Comparison of ENCODE assay signal across 9 cellular contexts in genomic region chr10:91511549-91512330, GRCh38.
A peak's percentile ranks its signal among the peaks of the same experiment; 100 is the strongest.
DNase-seq lines count a peak whose midpoint lies in the region; ATAC-seq and TF ChIP-seq lines count a peak whose summit lies in the region.
"Had no signal": no experiment of that assay in that cellular context is flagged by ENCODE, and none has a peak within 500 bp of the region (broad histone marks: within the 10 kb centered on the region; RNA-seq: fewer than 3 reads in every experiment).

No MANE protein-coding gene starts in this region.

- no peaks in the 10 kb centered on the region for H4K20me1 ChIP-seq in IMR-90 (ENCODE audit: insufficient read depth, low read length)

- H3K23ac ChIP-seq in IMR-90 (ENCODE audit: low read depth, low read length), result peak overlapping the region; percentile 54; the same call in 1 of the 2 replicates

- H2BK5ac ChIP-seq in IMR-90 (ENCODE audit: low read depth, low read length, poor library complexity, severe bottlenecking), result peak overlapping the region; percentile 74

- H4K91ac ChIP-seq in IMR-90 (ENCODE audit: insufficient read depth, low read depth, low read length), result peak overlapping the region; percentile 28

- H3K14ac ChIP-seq in IMR-90 (replicated peaks; ENCODE audit: low read depth, low read length), result no peak overlapping the region; the same call in 1 of the 2 replicates

- dilution Hi-C loops in IMR-90 (cut with HindIII; ENCODE audit: low sequenced_read_pairs, unreplicated experiment), result no loop called here

- H3K9ac ChIP-seq in IMR-90 (ENCODE audit: low read depth, low read length), result no peak overlapping the region

- peaks cover 4% of the 10 kb centered on the region for H3K9me1 ChIP-seq in IMR-90 (ENCODE audit: insufficient read depth, low read length)

- H3K18ac ChIP-seq in IMR-90 (ENCODE audit: low read depth, low read length), result peak overlapping the region; percentile 40; the same call in 1 of the 2 replicates

- peak overlapping the region; percentile 46 for H3K4ac ChIP-seq in IMR-90 (ENCODE audit: low read depth, low read length)

- POLR2A ChIA-PET in BJ (lab: Charles Lee), result no interaction called here
- POLR2A ChIA-PET in IMR-90 (lab: Charles Lee; ENCODE audit: unreplicated experiment), result no interaction called here

- peak overlapping the region; percentile 28 to 66; a peak in 3 of 4 replicates for H4K8ac ChIP-seq in IMR-90 (ENCODE audit: low read depth in 2 of 2, low read length in 2 of 2)

- no peaks in the 10 kb centered on the region for H3K36me3 ChIP-seq in BJ (ENCODE audit: control insufficient read depth, insufficient read depth, low read length)
- H3K36me3 ChIP-seq in IMR-90 (ENCODE audit: control insufficient read depth, insufficient read depth, low read length), result 0 out of 2 replicates have a peak, but pooled peaks cover 1% of the 10 kb centered on the region

- H3K9me3 ChIP-seq in IMR-90 (ENCODE audit: control insufficient read depth, insufficient read depth, low read length), result no peaks in the 10 kb centered on the region

- DNase-seq in BJ (ENCODE audit: low read depth), result peak; percentile 61
- DNase-seq in IMR-90, result peak; percentile 90
- peak; percentile 48 to 81 for DNase-seq in cardiac fibroblast (ENCODE audit: low read depth in 2 of 2)
- DNase-seq in myocyte (ENCODE audit: low read depth), result peak; percentile 63
- no peak for DNase-seq in activated naive CD4-positive, alpha-beta T cell treated with Interleukin-2 at 50 U/mL for 16 hours
- DNase-seq in SK-N-DZ (ENCODE audit: low spot score), result no peak
- DNase-seq in activated gamma-delta T cell treated with Interleukin-2 at 50 U/mL for 16 hours, result no peak
- DNase-seq: NCI-H2029 treated with DMSO at 0.1 percent for 48 hours had no signal

- TF ChIP-seq POLR2A in IMR-90 (IDR thresholded peaks at IDR 0.05; ENCODE audit: low read depth, low read length), result no peak

- no peak overlapping the region for H3K56ac ChIP-seq in IMR-90 (ENCODE audit: extremely low read depth, insufficient read depth, low read length)

- H3K4me3 ChIP-seq in BJ (ENCODE audit: low read depth, low read length) (no peak overlapping the region), IMR-90 (ENCODE audit: insufficient read depth, low read depth, low read length) (no peak overlapping the region), cardiac fibroblast (replicated peaks in 1 of 2; ENCODE audit: low read depth in 2 of 2, low read length in 2 of 2) (no peak overlapping the region)

- ATAC-seq in IMR-90 (ENCODE audit: low read depth), result peak; percentile 93
- no peak for ATAC-seq in HG03469 (IDR thresholded peaks at IDR 0.05; ENCODE audit: unreplicated experiment)

- CTCF ChIA-PET in BJ (lab: Yijun Ruan, JAX), result interaction anchor here (1.2 to 2.2 kb wide), 2 partner anchors 124 to 132 kb away, joined by 3 to 6 read pairs; no protein-coding TSS in a partner anchor
- CTCF ChIA-PET in IMR-90 (lab: Yijun Ruan, JAX), result interaction anchor here (0.7 to 1.1 kb wide), 2 partner anchors 18 to 213 kb away, joined by 4 read pairs; no protein-coding TSS in a partner anchor

- H2AK9ac ChIP-seq in IMR-90 (replicated peaks; ENCODE audit: low read depth, low read length, poor library complexity), result peak overlapping the region; percentile 30

- H3K27me3 ChIP-seq in BJ (ENCODE audit: control insufficient read depth, insufficient read depth, low read length), result no peaks in the 10 kb centered on the region
- H3K27me3 ChIP-seq in IMR-90 (ENCODE audit: control insufficient read depth, insufficient read depth, low read length), result no peaks in the 10 kb centered on the region

- 100% methylated on average over 1 of the region's 5 CpGs; no CpG with 5 or more reads in 1 of the 2 experiments for WGBS in IMR-90 (ENCODE audit: extremely low coverage in 2 of 2, insufficient read length in 1 of 2), 2 experiments

- no peaks in the 10 kb centered on the region for H3K79me1 ChIP-seq in IMR-90 (ENCODE audit: low read depth in 1 of 2, low read length in 2 of 2)

- intact Hi-C loops in IMR-90 (cut with micrococcal nuclease), result loop anchor here (5.0 kb wide), 1 partner anchor 121 kb away; the partner anchor contains the start of gene PPP1R3C

- TF ChIP-seq CTCF in BJ (IDR thresholded peaks at IDR 0.05; ENCODE audit: insufficient read depth, low read depth, low read length), result no peak
- TF ChIP-seq CTCF in IMR-90 (conservative IDR thresholded peaks at IDR 0.05; ENCODE audit: low read depth, low read length), result no peak
- TF ChIP-seq CTCF in cardiac fibroblast (IDR thresholded peaks at IDR 0.05; ENCODE audit: low read depth, low read length), result no peak

- peak overlapping the region; percentile 17; the same call in 1 of the 2 replicates for H4K5ac ChIP-seq in IMR-90 (ENCODE audit: low read depth, low read length)

- H3K27ac ChIP-seq in IMR-90 (ENCODE audit: insufficient read depth, low read length), result peak overlapping the region; percentile 73

- peak overlapping the region; percentile 68 for H2BK20ac ChIP-seq in IMR-90 (ENCODE audit: low read depth, low read length)

- peak overlapping the region; percentile 66 for H2BK120ac ChIP-seq in IMR-90 (ENCODE audit: low read depth, low read length)

- H2AK5ac ChIP-seq in IMR-90 (ENCODE audit: low read depth, low read length), result peak overlapping the region; percentile 74; the same call in 1 of the 2 replicates

- peak overlapping the region; percentile 74; the same call in 2 of the 3 replicates for H2BK15ac ChIP-seq in IMR-90 (ENCODE audit: low read depth, low read length)

- peak overlapping the region; percentile 17 for H2AFZ ChIP-seq in IMR-90 (replicated peaks; ENCODE audit: low read length, poor library complexity)

- in situ Hi-C loops in IMR-90 (cut with MboI; ENCODE audit: low sequenced_read_pairs), result no loop called here

- peaks cover 10% of the 10 kb centered on the region for H3K4me1 ChIP-seq in IMR-90 (ENCODE audit: control insufficient read depth, insufficient read depth, low read length)

- no peak overlapping the region for H3K4me2 ChIP-seq in IMR-90 (ENCODE audit: low read depth, low read length)

- TF ChIP-seq RAD21 in IMR-90 (IDR thresholded peaks at IDR 0.05; ENCODE audit: low read length), result no peak

- no TSS peak for BruUV-seq in IMR-90 (replicated peaks; lab: Mats Ljungman, UMichigan)

TF ChIP-seq in IMR-90, 13 proteins besides CTCF, POLR2A, EP300 and RAD21:
- peak; percentile 83 for TF ChIP-seq CEBPB (IDR thresholded peaks at IDR 0.05; ENCODE audit: low read depth, low read length)
- TF ChIP-seq, protein P1, sequence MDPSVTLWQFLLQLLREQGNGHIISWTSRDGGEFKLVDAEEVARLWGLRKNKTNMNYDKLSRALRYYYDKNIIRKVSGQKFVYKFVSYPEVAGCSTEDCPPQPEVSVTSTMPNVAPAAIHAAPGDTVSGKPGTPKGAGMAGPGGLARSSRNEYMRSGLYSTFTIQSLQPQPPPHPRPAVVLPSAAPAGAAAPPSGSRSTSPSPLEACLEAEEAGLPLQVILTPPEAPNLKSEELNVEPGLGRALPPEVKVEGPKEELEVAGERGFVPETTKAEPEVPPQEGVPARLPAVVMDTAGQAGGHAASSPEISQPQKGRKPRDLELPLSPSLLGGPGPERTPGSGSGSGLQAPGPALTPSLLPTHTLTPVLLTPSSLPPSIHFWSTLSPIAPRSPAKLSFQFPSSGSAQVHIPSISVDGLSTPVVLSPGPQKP (IDR thresholded peaks at IDR 0.05; ENCODE audit: borderline replicate concordance, low read depth, low read length), result no peak
- peak; percentile 63; the same call in 1 of the 2 replicates for TF ChIP-seq BHLHE40 (IDR thresholded peaks at IDR 0.05; ENCODE audit: low read depth, low read length)
- peak; percentile 46 for TF ChIP-seq MAFK (IDR thresholded peaks at IDR 0.05; ENCODE audit: low read depth, low read length)
- peak; percentile 98 for TF ChIP-seq FOS (IDR thresholded peaks at IDR 0.05; ENCODE audit: low read depth, low read length)

Comparison
In these comparisons a context has a peak if more than half of its experiments do, and no peak if none do; other contexts are left out.
1. DNase-seq: peak in BJ (single experiment), IMR-90 (single experiment), cardiac fibroblast (2 of 2) and myocyte (single experiment); none in activated naive CD4-positive, alpha-beta T cell treated with Interleukin-2 at 50 U/mL for 16 hours (single experiment), SK-N-DZ (single experiment) and activated gamma-delta T cell treated with Interleukin-2 at 50 U/mL for 16 hours (single experiment).